In the genomic region with DNA sequence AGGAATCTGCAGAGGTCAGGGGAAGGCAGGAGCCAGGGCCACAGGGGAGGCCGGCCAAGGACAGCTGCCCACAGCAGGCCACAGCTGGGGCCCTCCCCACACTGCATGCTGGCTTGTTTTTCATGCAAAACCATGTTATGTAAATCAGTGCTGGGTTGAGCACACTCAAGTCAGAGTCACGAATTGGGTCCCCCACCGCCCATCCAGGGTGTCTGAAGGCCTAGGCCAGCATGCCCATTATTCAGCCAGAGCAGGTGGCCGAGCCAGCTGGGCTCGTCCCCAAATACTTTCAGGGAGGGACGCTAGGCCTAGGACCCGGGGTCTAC, we compare ENCODE assay signal across 13 cellular contexts. TPM values are rescaled to one million over a fixed set of nuclear protein-coding genes. Genes with fewer than 3 reads are reported as not detected.
DNase-seq lines count a peak whose midpoint lies in the region; ATAC-seq and TF ChIP-seq lines count a peak whose summit lies in the region.
"Had no signal": no experiment of that assay in that cellular context is flagged by ENCODE, and none has a peak within 500 bp of the region (broad histone marks: within the 10 kb centered on the region; RNA-seq: fewer than 3 reads in every experiment).

No MANE protein-coding gene starts in this region.

- H3K9me3 ChIP-seq in right lobe of liver, result no peaks in the 10 kb centered on the region
- H3K9me3 ChIP-seq: SJCRH30 had no signal

- DNase-seq in Ammon's horn (ENCODE audit: low spot score), result peak; percentile 56
- peak; percentile 54 for DNase-seq in NAMALWA (ENCODE audit: low spot score)
- DNase-seq in right lobe of liver, result peak in 1 of 3 donors; percentile 48
- no peak for DNase-seq in NCI-H2196 treated with DMSO at 0.1 percent for 48 hours (lab: John Stamatoyannopoulos, UW; ENCODE audit: unreplicated experiment)
- no peak for DNase-seq in ACHN
- no peak for DNase-seq in stimulated activated CD4-positive, alpha-beta T cell treated with anti-CD3 and anti-CD28 coated beads, Interleukin-4, amount 100 ng/mL, for 24 hours
- DNase-seq: activated CD4-positive, alpha-beta T cell treated with anti-CD3 and anti-CD28 coated beads for 36 hours; activated effector memory CD4-positive, alpha-beta T cell treated with anti-CD3 and anti-CD28 coated beads, Interleukin-2, amount 50 U/mL, for 16 hours; AML-193; NCI-H226 had no signal

- in situ Hi-C loops in ACHN (cut with HindIII; ENCODE audit: low pct_ligation_motif_present, low pct_unique_long_range_greater_than_20kb, low sequenced_read_pairs), result no loop called here

- peak; percentile 64 for ATAC-seq in GM19025 (IDR thresholded peaks at IDR 0.05; ENCODE audit: low read depth, unreplicated experiment)
- ATAC-seq in right lobe of liver, result no peak
- no peak for ATAC-seq in HG03159 (IDR thresholded peaks at IDR 0.05; ENCODE audit: unreplicated experiment)
- ATAC-seq: activated CD4-positive, alpha-beta T cell treated with anti-CD3 and anti-CD28 coated beads for 36 hours had no signal

- no peaks in the 10 kb centered on the region for H3K27me3 ChIP-seq in right lobe of liver
- H3K27me3 ChIP-seq: SJCRH30 had no signal

- no peak for TF ChIP-seq CTCF in right lobe of liver (IDR thresholded peaks at IDR 0.05)

- H3K4me3 ChIP-seq in right lobe of liver, result no peak overlapping the region
- H3K4me3 ChIP-seq: SJCRH30 had no signal

- peaks cover 0 to 66% (median 17%) of the 10 kb centered on the region in 4 donors for H3K4me1 ChIP-seq in right lobe of liver

- no CpG with 5 or more reads among the region's 7 CpGs for WGBS in right lobe of liver (ENCODE audit: insufficient coverage, low coverage, low lambda C conversion rate, missing lambda C conversion rate)

- intact Hi-C loops in right lobe of liver (cut with DNase I), result no loop called here

- H3K27ac ChIP-seq in right lobe of liver, result peak overlapping the region in 2 of 3 donors; percentile 69 to 93
- H3K27ac ChIP-seq: SJCRH30 had no signal

- H3K36me3 ChIP-seq in right lobe of liver, result no peaks in the 10 kb centered on the region
- H3K36me3 ChIP-seq: SJCRH30 had no signal

- no peak for TF ChIP-seq POLR2A in right lobe of liver (IDR thresholded peaks at IDR 0.05)

RNA-seq across cellular contexts. Expression of a gene that starts 51.2 kb away (rescaled TPM):
- 100 to 1,000 TPM in 3 of 6 experiments, 10 to 100 TPM in 3; 36.2 to 222 (median 82.1) TPM for total RNA-seq in right lobe of liver

Comparison
In these comparisons a context has a peak if more than half of its experiments do, and no peak if none do; other contexts are left out.
1. DNase-seq: peak in Ammon's horn (single experiment) and NAMALWA (single experiment); none in NCI-H2196 treated with DMSO at 0.1 percent for 48 hours (single experiment), ACHN (single experiment) and stimulated activated CD4-positive, alpha-beta T cell treated with anti-CD3 and anti-CD28 coated beads, Interleukin-4, amount 100 ng/mL, for 24 hours (single experiment).